1 cellular context compared by ENCODE assay signal in the genomic region with DNA sequence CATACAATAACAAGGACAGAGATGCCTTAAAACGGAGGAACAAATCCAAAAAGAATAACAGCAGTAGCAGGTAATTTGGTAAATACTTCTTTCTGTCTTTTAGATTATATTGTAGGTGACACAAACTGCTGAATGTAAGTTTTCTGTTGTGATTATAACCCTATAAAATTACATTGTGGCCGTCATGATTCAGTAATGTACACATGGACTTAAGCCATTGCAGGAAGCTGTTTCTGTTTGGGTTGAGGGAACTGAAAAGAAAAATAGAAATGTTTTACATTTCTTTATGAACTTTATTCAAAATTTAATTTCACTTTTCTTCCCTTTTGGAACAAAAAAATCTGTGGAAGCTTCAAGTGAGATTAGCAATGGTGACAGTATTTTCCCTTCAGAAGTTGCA.
TF ChIP-seq lines count a peak whose summit lies in the region.

No MANE protein-coding gene starts in this region.

TF ChIP-seq in K562, 482 proteins besides CTCF, POLR2A, EP300 and RAD21:
- no peak for TF ChIP-seq ZNF695 (CRISPR knock-in tag; IDR thresholded peaks at IDR 0.05)
- TF ChIP-seq HDAC3 (IDR thresholded peaks at IDR 0.05; ENCODE audit: borderline replicate concordance, partially characterized antibody): peak; percentile 14
- no peak for TF ChIP-seq HDGF (IDR thresholded peaks at IDR 0.05)
- TF ChIP-seq POLR2H (tag; IDR thresholded peaks at IDR 0.05; ENCODE audit: low read depth): peak; percentile 66
- TF ChIP-seq ZZZ3 (IDR thresholded peaks at IDR 0.05): peak; percentile 3; the same call in 1 of the 2 replicates
